Comparison of ENCODE assay signal across 8 cellular contexts in the genomic region with DNA sequence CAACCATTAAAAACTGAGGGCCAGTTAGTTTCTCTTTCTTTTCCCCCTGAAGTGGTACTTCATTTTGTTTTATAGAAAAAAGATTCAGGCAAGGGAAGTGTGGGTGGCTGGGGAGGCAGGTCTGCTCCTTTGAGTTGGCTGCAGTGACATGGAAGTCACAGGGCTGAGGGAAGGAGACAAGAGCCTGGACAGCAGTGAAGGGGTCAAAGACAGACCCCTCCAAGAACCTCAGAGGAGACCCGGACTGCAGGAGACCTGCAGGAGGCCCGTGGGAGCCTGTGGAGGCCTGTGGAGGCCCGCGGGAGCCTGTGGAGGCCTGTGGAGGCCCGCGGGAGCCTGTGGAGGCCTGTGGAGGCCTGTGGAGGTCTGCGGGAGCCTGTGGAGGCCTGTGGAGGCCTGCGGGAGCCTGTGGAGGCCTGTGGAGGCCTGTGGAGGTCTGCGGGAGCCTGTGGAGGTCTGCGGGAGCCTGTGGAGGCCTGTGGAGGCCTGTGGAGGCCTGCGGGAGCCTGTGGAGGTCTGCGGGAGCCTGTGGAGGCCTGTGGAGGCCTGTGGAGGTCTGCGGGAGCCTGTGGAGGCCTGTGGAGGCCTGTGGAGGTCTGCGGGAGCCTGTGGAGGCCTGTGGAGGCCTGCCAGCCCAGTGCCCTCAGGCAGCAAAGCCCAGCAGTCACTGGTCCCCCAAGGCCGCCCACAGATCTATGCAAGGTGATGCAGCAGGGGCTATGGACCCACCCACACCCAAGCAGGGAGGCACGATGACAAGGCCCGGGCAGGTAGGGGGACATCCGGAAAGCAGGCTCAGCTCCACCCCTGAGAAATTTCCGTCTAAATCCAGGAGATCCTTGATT. TPM values are rescaled to one million over a fixed set of nuclear protein-coding genes. Genes with fewer than 3 reads are reported as not detected.
DNase-seq lines count a peak whose midpoint lies in the region; ATAC-seq, FAIRE-seq and TF ChIP-seq lines count a peak whose summit lies in the region.
"Not testable (repeated sequence)": the region's sequence is repeated elsewhere in the genome, so short reads cannot be mapped to it uniquely, and the experiment has no call there.

No MANE protein-coding gene starts in this region.

- H3K36me3 Mint-ChIP-seq in activated CD4-positive, alpha-beta memory T cell treated with anti-CD3 and anti-CD28 coated beads for 36 hours: peaks cover 53% of the 10 kb centered on the region
- H3K36me3 Mint-ChIP-seq in activated T-helper 1 cell treated with anti-CD3 and anti-CD28 coated beads, Interleukin-12 subunit alpha, Interleukin-12 subunit beta, Interleukin-2, Interleukin-4 antibody, amounts not matched to agents 30 ng/mL and 10 ng/mL and 1 ng/mL, durations not matched to agents 14 hours and 24 hours and 36 hours (ENCODE audit: low read depth): peaks cover 48% of the 10 kb centered on the region

- RAD21 ChIA-PET in GM12878 (lab: Charles Lee; ENCODE audit: unreplicated experiment): interaction anchor here (1.0 to 6.6 kb wide), 14 partner anchors 14 to 173 kb away, joined by 4 to 190 read pairs (median 38); no protein-coding TSS in a partner anchor

- not testable (repeated sequence) for H3K79me2 ChIP-seq in GM12878 (ENCODE audit: control insufficient read depth, insufficient read depth, low read length)

- ATAC-seq in GM12878, lower lobe of right lung: not testable (repeated sequence)

- 95% methylated on average over 6 of the region's 19 CpGs for WGBS in GM12878 (ENCODE audit: insufficient coverage, insufficient replicate concordance, low lambda C conversion rate, missing lambda C conversion rate)
- 73 to 90% (median 82%) methylated on average over 13 to 16 of the region's 19 CpGs for WGBS in stomach, 5 donors

- peak overlapping the region; percentile 80 for H3K4me3 Mint-ChIP-seq in activated CD4-positive, alpha-beta memory T cell treated with anti-CD3 and anti-CD28 coated beads for 36 hours
- H3K4me3 Mint-ChIP-seq in activated T-helper 1 cell treated with anti-CD3 and anti-CD28 coated beads, Interleukin-12 subunit alpha, Interleukin-12 subunit beta, Interleukin-2, Interleukin-4 antibody, amounts not matched to agents 30 ng/mL and 10 ng/mL and 1 ng/mL, durations not matched to agents 14 hours and 24 hours and 36 hours: peak overlapping the region; percentile 63

- CTCF ChIA-PET in RWPE1 (lab: Yijun Ruan, JAX): interaction anchor here (0.6 kb wide), 1 partner anchor 295 kb away, joined by 3 read pairs; no protein-coding TSS in a partner anchor
- CTCF ChIA-PET in activated CD4-positive, alpha-beta memory T cell treated with anti-CD3 and anti-CD28 coated beads for 36 hours (lab: Charles Lee): interaction anchor here (2.6 to 6.0 kb wide), 3 partner anchors 15 to 640 kb away, joined by 16 to 273 read pairs (median 28); no protein-coding TSS in a partner anchor
- CTCF ChIA-PET in GM12878 (lab: Yijun Ruan, JAX): interaction anchor here (0.8 to 3.5 kb wide), 7 partner anchors 16 to 163 kb away, joined by 3 to 45 read pairs (median 3); no protein-coding TSS in a partner anchor

- intact Hi-C loops in activated CD4-positive, alpha-beta memory T cell treated with anti-CD3 and anti-CD28 coated beads for 36 hours (cut with micrococcal nuclease): loop anchor here (10.0 kb wide), 1 partner anchor 1099 kb away; a partner anchor contains a TSS
- intact Hi-C loops in activated T-helper 1 cell treated with anti-CD3 and anti-CD28 coated beads, Interleukin-12 subunit alpha, Interleukin-12 subunit beta, Interleukin-2, Interleukin-4 antibody, amounts not matched to agents 30 ng/mL and 10 ng/mL and 1 ng/mL, durations not matched to agents 14 hours and 24 hours and 36 hours (cut with micrococcal nuclease): loop anchor here (10.0 kb wide), 1 partner anchor 169 kb away; no protein-coding TSS in a partner anchor
- intact Hi-C loops in GM12878 (cut with micrococcal nuclease; ENCODE audit: unreplicated experiment); lower lobe of right lung (cut with DNase I): not testable (repeated sequence)
- intact Hi-C loops in posterior vena cava (cut with DNase I) (loop anchor here (10.0 kb wide), 2 partner anchors 159 to 441 kb away; no protein-coding TSS in a partner anchor), stomach (cut with DNase I; ENCODE audit: low total_unique reads) (loop anchor here (10.0 kb wide), 1 partner anchor 291 kb away; no protein-coding TSS in a partner anchor)

- peak overlapping the region; percentile 99 for H3K27ac Mint-ChIP-seq in activated CD4-positive, alpha-beta memory T cell treated with anti-CD3 and anti-CD28 coated beads for 36 hours
- H3K27ac Mint-ChIP-seq in activated T-helper 1 cell treated with anti-CD3 and anti-CD28 coated beads, Interleukin-12 subunit alpha, Interleukin-12 subunit beta, Interleukin-2, Interleukin-4 antibody, amounts not matched to agents 30 ng/mL and 10 ng/mL and 1 ng/mL, durations not matched to agents 14 hours and 24 hours and 36 hours: peak overlapping the region; percentile 99

- not testable (repeated sequence) for H3K9me3 ChIP-seq in GM12878 (replicated peaks; ENCODE audit: control insufficient read depth, insufficient read depth, low read length); lower lobe of right lung; stomach

- DNase-seq in GM18507 (ENCODE audit: extremely low spot score, insufficient read length, low read depth); RWPE1 (ENCODE audit: low spot score); activated T-helper 1 cell treated with anti-CD3 and anti-CD28 coated beads, Interleukin-12 subunit alpha, Interleukin-12 subunit beta, Interleukin-2, Interleukin-4 antibody, amounts not matched to agents 30 ng/mL and 10 ng/mL and 1 ng/mL, durations not matched to agents 14 hours and 24 hours and 36 hours (ENCODE audit: low spot score); GM12878 (ENCODE audit: low read depth, low spot score); lower lobe of right lung; stomach: not testable (repeated sequence)
- peak; percentile 59 for DNase-seq in activated CD4-positive, alpha-beta memory T cell treated with anti-CD3 and anti-CD28 coated beads for 36 hours
- peak; percentile 76 for DNase-seq in posterior vena cava (ENCODE audit: low spot score)

- peak overlapping the region; percentile 24; the same call in 1 of the 2 replicates for H3K9ac ChIP-seq in GM12878 (ENCODE audit: control insufficient read depth, insufficient read depth, low read length)

- not testable (repeated sequence) for H3K4me2 ChIP-seq in GM12878 (ENCODE audit: control insufficient read depth, insufficient read depth)

- not testable (repeated sequence) for TF ChIP-seq CTCF in RWPE1 (conservative IDR thresholded peaks at IDR 0.05; ENCODE audit: low read depth); GM12878 (IDR thresholded peaks at IDR 0.05 in 2 of 3, conservative IDR thresholded peaks at IDR 0.05 in 1 of 3; ENCODE audit: control insufficient read depth in 2 of 3, extremely low read depth in 1 of 3, insufficient read depth in 1 of 3, low read depth in 3 of 3, low read length in 3 of 3); lower lobe of right lung (IDR thresholded peaks at IDR 0.05); stomach (IDR thresholded peaks at IDR 0.05)

- peaks cover 81% of the 10 kb centered on the region for H3K4me1 ChIP-seq in GM12878 (ENCODE audit: control insufficient read depth, insufficient read depth, low read length)
- H3K4me1 ChIP-seq in lower lobe of right lung: peaks cover 50% of the 10 kb centered on the region
- H3K4me1 ChIP-seq in stomach: peaks cover 27 to 58% (median 46%) of the 10 kb centered on the region in 4 donors

- TF ChIP-seq POLR2A in GM12878 (IDR thresholded peaks at IDR 0.05; ENCODE audit: low read depth, low read length); stomach (IDR thresholded peaks at IDR 0.05): not testable (repeated sequence)

- H3K4me1 Mint-ChIP-seq in activated CD4-positive, alpha-beta memory T cell treated with anti-CD3 and anti-CD28 coated beads for 36 hours (ENCODE audit: low read depth): peaks cover 87% of the 10 kb centered on the region
- peaks cover 95% of the 10 kb centered on the region for H3K4me1 Mint-ChIP-seq in activated T-helper 1 cell treated with anti-CD3 and anti-CD28 coated beads, Interleukin-12 subunit alpha, Interleukin-12 subunit beta, Interleukin-2, Interleukin-4 antibody, amounts not matched to agents 30 ng/mL and 10 ng/mL and 1 ng/mL, durations not matched to agents 14 hours and 24 hours and 36 hours (ENCODE audit: low read depth)

- not testable (repeated sequence) for H2AFZ ChIP-seq in GM12878 (ENCODE audit: control insufficient read depth, low read depth, low read length)

- in situ Hi-C loops in GM12878 (cut with MboI): not testable (repeated sequence)

- not testable (repeated sequence) for TF ChIP-seq EP300 in GM12878 (IDR thresholded peaks at IDR 0.05; ENCODE audit: borderline replicate concordance in 1 of 2, control insufficient read depth in 1 of 2, low read depth in 2 of 2, low read length in 2 of 2); stomach (IDR thresholded peaks at IDR 0.05)

- peaks cover 16 to 19% of the 10 kb centered on the region in 2 experiments for H3K36me3 ChIP-seq in GM12878 (ENCODE audit: control insufficient read depth in 2 of 2, insufficient read depth in 2 of 2, low read length in 1 of 2)
- H3K36me3 ChIP-seq in lower lobe of right lung, stomach: not testable (repeated sequence)

- peak overlapping the region; percentile 90 for H3K27ac ChIP-seq in RWPE1
- H3K27ac ChIP-seq in GM12878 (ENCODE audit: control insufficient read depth, insufficient read depth): peak overlapping the region; percentile 100
- peak overlapping the region; percentile 31 for H3K27ac ChIP-seq in lower lobe of right lung
- H3K27ac ChIP-seq in stomach: peak overlapping the region; percentile 23 to 85 (median 53)

- H4K20me1 ChIP-seq in GM12878 (ENCODE audit: control insufficient read depth, insufficient read depth): not testable (repeated sequence)

- not testable (repeated sequence) for H3K27me3 Mint-ChIP-seq in activated CD4-positive, alpha-beta memory T cell treated with anti-CD3 and anti-CD28 coated beads for 36 hours; activated T-helper 1 cell treated with anti-CD3 and anti-CD28 coated beads, Interleukin-12 subunit alpha, Interleukin-12 subunit beta, Interleukin-2, Interleukin-4 antibody, amounts not matched to agents 30 ng/mL and 10 ng/mL and 1 ng/mL, durations not matched to agents 14 hours and 24 hours and 36 hours (ENCODE audit: insufficient read depth)

- FAIRE-seq in GM18507 (lab: Jason Lieb, UNC): peak; percentile 21
- FAIRE-seq in GM12878 (lab: Jason Lieb, UNC): not testable (repeated sequence)

- TF ChIP-seq RAD21 in GM12878 (IDR thresholded peaks at IDR 0.05; ENCODE audit: insufficient read depth, low read depth, low read length): not testable (repeated sequence)

- BruUV-seq in GM12878 (replicated peaks; lab: Mats Ljungman, UMichigan): not testable (repeated sequence)

- H3K27me3 ChIP-seq in GM12878 (replicated peaks in 1 of 2; ENCODE audit: control insufficient read depth in 2 of 2, insufficient read depth in 2 of 2, low read length in 1 of 2); lower lobe of right lung (ENCODE audit: low read depth); stomach: not testable (repeated sequence)

- SMC1A ChIA-PET in GM12878 (lab: Charles Lee; ENCODE audit: uncharacterized antibody, unreplicated experiment): interaction anchor here (1.3 to 9.2 kb wide), 12 partner anchors 12 to 170 kb away, joined by 3 to 105 read pairs (median 36); no protein-coding TSS in a partner anchor

- POLR2A ChIA-PET in RWPE1 (lab: Yijun Ruan, JAX; ENCODE audit: low non-redundant PET): not testable (repeated sequence)
- POLR2A ChIA-PET in activated CD4-positive, alpha-beta memory T cell treated with anti-CD3 and anti-CD28 coated beads for 36 hours (lab: Charles Lee): interaction anchor here (1.0 to 12.9 kb wide), 13 partner anchors 8 to 46 kb away, joined by 4 to 268 read pairs (median 46); a partner anchor contains a TSS
- POLR2A ChIA-PET in GM12878 (lab: Charles Lee): interaction anchor here (1.3 to 6.3 kb wide), 10 partner anchors 12 to 75 kb away, joined by 5 to 74 read pairs (median 18); no protein-coding TSS in a partner anchor

- H3K9me3 Mint-ChIP-seq in activated CD4-positive, alpha-beta memory T cell treated with anti-CD3 and anti-CD28 coated beads for 36 hours; activated T-helper 1 cell treated with anti-CD3 and anti-CD28 coated beads, Interleukin-12 subunit alpha, Interleukin-12 subunit beta, Interleukin-2, Interleukin-4 antibody, amounts not matched to agents 30 ng/mL and 10 ng/mL and 1 ng/mL, durations not matched to agents 14 hours and 24 hours and 36 hours: not testable (repeated sequence)

- H3K4me3 ChIP-seq in GM12878, lower lobe of right lung, stomach: not testable (repeated sequence)

RNA-seq across cellular contexts. Expression of a gene that starts 34.9 kb away (rescaled TPM):
- 100 to 1,000 TPM; 292 to 305 TPM for total RNA-seq in activated CD4-positive, alpha-beta memory T cell treated with anti-CD3 and anti-CD28 coated beads for 36 hours
- total RNA-seq in activated T-helper 1 cell treated with anti-CD3 and anti-CD28 coated beads, Interleukin-12 subunit alpha, Interleukin-12 subunit beta, Interleukin-2, Interleukin-4 antibody, amounts not matched to agents 30 ng/mL and 10 ng/mL and 1 ng/mL, durations not matched to agents 14 hours and 24 hours and 36 hours: 228 and 229 TPM in 2 replicates
- total RNA-seq in GM12878 (2013; cell fraction: nucleolus; rRNA removed): 77.8 and 78.3 TPM in 2 replicates
- 248 and 269 TPM in 2 replicates for total RNA-seq in GM12878 (2014; rRNA removed)
- 210 and 218 TPM in 2 replicates for total RNA-seq in GM12878 (2014; rRNA removed; fragmentation: Illumina TruSeq; extraction: Trizol)
- 161 and 169 TPM in 2 replicates for total RNA-seq in GM12878 (2021)
- 154 TPM for polyA plus RNA-seq in GM12878 (2011; ENCODE audit: low read depth)
- 302 and 306 TPM in 2 replicates for polyA plus RNA-seq in GM12878 (2011; rRNA removed)
- polyA plus RNA-seq in GM12878 (2011; cell fraction: cytosol; rRNA removed): 434 and 580 TPM in 2 replicates
- polyA plus RNA-seq in GM12878 (2011; cell fraction: nucleus; rRNA removed): 112 and 139 TPM in 2 replicates
- polyA plus RNA-seq in GM12878 (2012): 237 and 253 TPM in 2 replicates
- 306 and 315 TPM in 2 replicates for polyA plus RNA-seq in GM12878 (2014; fragmentation: Illumina TruSeq; extraction: Trizol)
- polyA plus RNA-seq in GM12878 (2014; fragmentation: Nextera tagmentation; extraction: Ambion mirVana): 100 to 1,000 TPM; 711 to 920 TPM
- polyA plus RNA-seq in GM12878 (2014; rRNA removed): 294 and 324 TPM in 2 replicates
- polyA plus RNA-seq in GM12878 (2016; fragmentation: Nextera tagmentation; extraction: Ambion mirVana): 100 to 1,000 TPM; 604 to 609 TPM
- polyA minus RNA-seq in GM12878 (2011; rRNA and poly(A)+ RNA removed): 104 and 162 TPM in 2 replicates
- 33.4 and 47.1 TPM in 2 replicates for polyA minus RNA-seq in GM12878 (2011; cell fraction: cytosol; rRNA and poly(A)+ RNA removed)
- 42.2 and 59.7 TPM in 2 replicates for polyA minus RNA-seq in GM12878 (2011; cell fraction: nucleus; rRNA and poly(A)+ RNA removed)
- 162 TPM for total RNA-seq in lower lobe of right lung
- 100 to 1,000 TPM; 160 to 182 TPM for total RNA-seq in posterior vena cava
- 100 to 1,000 TPM in 2 of 5 donors, 10 to 100 TPM in 2, not detected in 1; 36.8 to 191 (median 80.8) TPM for total RNA-seq in stomach
- 100 to 1,000 TPM; 172 to 236 (median 202) TPM for polyA plus RNA-seq in stomach

RNA-seq across cellular contexts. Expression of a gene that starts 44.0 kb away (rescaled TPM):
- total RNA-seq in activated CD4-positive, alpha-beta memory T cell treated with anti-CD3 and anti-CD28 coated beads for 36 hours: 10 to 100 TPM; 10.0 to 13.6 TPM
- 13.2 and 13.6 TPM in 2 replicates for total RNA-seq in activated T-helper 1 cell treated with anti-CD3 and anti-CD28 coated beads, Interleukin-12 subunit alpha, Interleukin-12 subunit beta, Interleukin-2, Interleukin-4 antibody, amounts not matched to agents 30 ng/mL and 10 ng/mL and 1 ng/mL, durations not matched to agents 14 hours and 24 hours and 36 hours
- total RNA-seq in GM12878 (2013; cell fraction: nucleolus; rRNA removed): 21.4 and 23.0 TPM in 2 replicates
- total RNA-seq in GM12878 (2014; rRNA removed): 4.7 and 5.6 TPM in 2 replicates
- 4.7 and 5.4 TPM in 2 replicates for total RNA-seq in GM12878 (2014; rRNA removed; fragmentation: Illumina TruSeq; extraction: Trizol)
- 10.2 and 15.1 TPM in 2 replicates for total RNA-seq in GM12878 (2021)
- polyA plus RNA-seq in GM12878 (2011; ENCODE audit: low read depth): 10.5 TPM
- polyA plus RNA-seq in GM12878 (2011; rRNA removed): 17.4 and 28.7 TPM in 2 replicates
- 33.7 and 34.0 TPM in 2 replicates for polyA plus RNA-seq in GM12878 (2011; cell fraction: cytosol; rRNA removed)
- 19.1 and 31.7 TPM in 2 replicates for polyA plus RNA-seq in GM12878 (2011; cell fraction: nucleus; rRNA removed)
- 10.8 and 15.4 TPM in 2 replicates for polyA plus RNA-seq in GM12878 (2012)
- 10.6 and 12.9 TPM in 2 replicates for polyA plus RNA-seq in GM12878 (2014; fragmentation: Illumina TruSeq; extraction: Trizol)
- 1 to 10 TPM; 7.7 to 7.9 TPM for polyA plus RNA-seq in GM12878 (2014; fragmentation: Nextera tagmentation; extraction: Ambion mirVana)
- polyA plus RNA-seq in GM12878 (2014; rRNA removed): 10.5 and 11.5 TPM in 2 replicates
- polyA plus RNA-seq in GM12878 (2016; fragmentation: Nextera tagmentation; extraction: Ambion mirVana): 10 to 100 TPM; 12.6 to 14.3 TPM
- polyA minus RNA-seq in GM12878 (2011; rRNA and poly(A)+ RNA removed): 25.3 and 34.6 TPM in 2 replicates
- polyA minus RNA-seq in GM12878 (2011; cell fraction: cytosol; rRNA and poly(A)+ RNA removed): 6.5 and 7.5 TPM in 2 replicates
- 11.6 and 12.0 TPM in 2 replicates for polyA minus RNA-seq in GM12878 (2011; cell fraction: nucleus; rRNA and poly(A)+ RNA removed)
- total RNA-seq in lower lobe of right lung: 28.5 TPM
- 10 to 100 TPM; 31.2 to 36.7 TPM for total RNA-seq in posterior vena cava
- 100 to 1,000 TPM in 1 of 5 donors, 10 to 100 TPM in 4; 12.2 to 130 (median 27.7) TPM for total RNA-seq in stomach
- polyA plus RNA-seq in stomach: 10 to 100 TPM; 14.8 to 24.3 (median 17.0) TPM

Comparison
In these comparisons a context has a peak if more than half of its experiments do, and no peak if none do; other contexts are left out.
1. H3K27ac ChIP-seq: peak in every context shown above with its lines; median percentile 100 in GM12878; 90 in RWPE1; 53 in stomach; 31 in lower lobe of right lung.